Comparison of ENCODE assay signal across 8 cellular contexts in the genomic region with DNA sequence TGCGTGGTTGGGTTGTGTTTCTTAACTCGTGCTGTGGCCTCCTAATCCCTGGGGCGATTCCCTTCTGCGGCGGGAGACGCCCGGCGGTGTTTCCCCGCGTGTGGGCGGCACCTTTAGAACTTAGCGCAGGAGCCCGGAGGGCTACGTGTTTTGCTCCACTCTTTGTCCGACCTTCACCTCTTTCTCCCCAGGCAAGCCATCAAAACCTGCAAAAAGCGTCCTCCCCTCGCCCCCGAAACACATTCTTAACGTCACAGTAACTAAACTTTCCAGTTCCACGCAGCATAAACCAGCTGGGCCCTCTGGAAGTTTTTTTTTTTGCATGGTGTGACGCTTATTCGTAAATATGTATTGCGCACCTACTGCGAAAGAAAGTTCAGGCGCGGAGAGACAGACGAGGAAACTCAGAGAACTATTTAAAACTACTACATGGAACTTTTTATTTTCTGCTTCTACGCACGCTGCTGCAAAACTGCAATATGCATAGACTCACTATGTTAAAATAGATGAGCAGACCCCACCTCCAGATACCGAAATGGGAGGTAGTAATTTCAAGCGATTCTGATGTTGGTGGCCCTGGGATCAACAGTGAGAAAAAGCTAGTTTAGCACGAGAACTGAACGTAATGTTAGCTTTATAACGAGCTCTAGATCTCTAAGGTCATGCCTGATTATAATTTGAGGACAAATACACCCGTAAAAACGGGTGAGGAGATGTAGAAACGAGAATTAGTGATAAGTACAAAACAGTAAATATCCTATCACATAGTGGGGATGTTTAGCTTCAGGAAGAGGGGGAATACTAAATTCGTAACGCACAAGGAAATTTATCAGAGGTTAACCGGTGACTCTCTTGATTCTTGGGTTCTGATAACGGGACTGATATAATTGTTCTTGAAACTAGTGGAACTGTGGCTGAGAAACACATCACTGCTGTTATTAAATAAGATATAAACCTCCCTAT. TPM values are rescaled to one million over a fixed set of nuclear protein-coding genes. Genes with fewer than 3 reads are reported as not detected.
A peak's percentile ranks its signal among the peaks of the same experiment; 100 is the strongest.
DNase-seq lines count a peak whose midpoint lies in the region; TF ChIP-seq lines count a peak whose summit lies in the region.

No MANE protein-coding gene starts in this region.

- H3K9me3 Mint-ChIP-seq in progenitor cell of endocrine pancreas (ENCODE audit: low read depth): no peaks in the 10 kb centered on the region

- no peak for TF ChIP-seq CTCF in progenitor cell of endocrine pancreas (IDR thresholded peaks at IDR 0.05; ENCODE audit: unreplicated experiment)

- POLR2A ChIA-PET in HEK293T (lab: Yijun Ruan, JAX): interaction anchor here (0.7 to 4.3 kb wide), 3 partner anchors 9 to 192 kb away, joined by 3 to 44 read pairs (median 12); a partner anchor contains a TSS

- H3K27ac Mint-ChIP-seq in progenitor cell of endocrine pancreas: peak overlapping the region; percentile 82

- peaks cover 9% of the 10 kb centered on the region for H3K27me3 Mint-ChIP-seq in progenitor cell of endocrine pancreas

- peak overlapping the region; percentile 87 for H3K4me3 Mint-ChIP-seq in progenitor cell of endocrine pancreas (ENCODE audit: low read depth)

- CTCF ChIA-PET in HEK293T (lab: Yijun Ruan, JAX): no interaction called here

- DNase-seq in NCI-H1092 treated with DMSO at 0.1 percent for 48 hours (lab: John Stamatoyannopoulos, UW) (peak; percentile 29), NCI-H1092 (lab: John Stamatoyannopoulos, UW) (no peak), HEK293T (ENCODE audit: extremely low spot score) (peak; percentile 56), MV-4-11 (lab: John Stamatoyannopoulos, UW) (peak; percentile 23), activated T-helper 1 cell treated with Interleukin-2 at 50 U/mL for 16 hours (ENCODE audit: low read depth) (peak; percentile 44), germinal center (ENCODE audit: low spot score) (peak; percentile 8), progenitor cell of endocrine pancreas (ENCODE audit: low spot score, unreplicated experiment) (no peak), GOT3 (lab: John Stamatoyannopoulos, UW) (no peak)

- H3K4me1 Mint-ChIP-seq in progenitor cell of endocrine pancreas (ENCODE audit: low read depth): peaks cover 24% of the 10 kb centered on the region

- peaks cover 2% of the 10 kb centered on the region for H3K36me3 Mint-ChIP-seq in progenitor cell of endocrine pancreas (ENCODE audit: insufficient read depth)

TF ChIP-seq in HEK293T, 16 proteins besides CTCF, POLR2A, EP300 and RAD21:
- no peak for TF ChIP-seq LEF1 (IDR thresholded peaks at IDR 0.05; ENCODE audit: borderline replicate concordance)
- peak; percentile 74; the same call in 1 of the 2 replicates for TF ChIP-seq ZNF384 (IDR thresholded peaks at IDR 0.05)
- no peak for TF ChIP-seq FOXA1 (IDR thresholded peaks at IDR 0.05)
- peak; percentile 26; the same call in 1 of the 2 replicates for TF ChIP-seq TARDBP (IDR thresholded peaks at IDR 0.05)
TF ChIP-seq in HEK293T: peak in this region for 2.

RNA-seq across cellular contexts. Expression of a gene that starts 0.9 kb away (rescaled TPM):
- 29.7 and 32.3 TPM in 2 replicates for total RNA-seq in progenitor cell of endocrine pancreas

Comparison
In these comparisons a context has a peak if more than half of its experiments do, and no peak if none do; other contexts are left out.
1. DNase-seq: peak in NCI-H1092 treated with DMSO at 0.1 percent for 48 hours (single experiment), HEK293T (single experiment), MV-4-11 (single experiment), activated T-helper 1 cell treated with Interleukin-2 at 50 U/mL for 16 hours (single experiment) and germinal center (single experiment); none in NCI-H1092 (single experiment), progenitor cell of endocrine pancreas (single experiment) and GOT3 (single experiment).